ENCODE assay signal across 1 cellular context in the genomic region with DNA sequence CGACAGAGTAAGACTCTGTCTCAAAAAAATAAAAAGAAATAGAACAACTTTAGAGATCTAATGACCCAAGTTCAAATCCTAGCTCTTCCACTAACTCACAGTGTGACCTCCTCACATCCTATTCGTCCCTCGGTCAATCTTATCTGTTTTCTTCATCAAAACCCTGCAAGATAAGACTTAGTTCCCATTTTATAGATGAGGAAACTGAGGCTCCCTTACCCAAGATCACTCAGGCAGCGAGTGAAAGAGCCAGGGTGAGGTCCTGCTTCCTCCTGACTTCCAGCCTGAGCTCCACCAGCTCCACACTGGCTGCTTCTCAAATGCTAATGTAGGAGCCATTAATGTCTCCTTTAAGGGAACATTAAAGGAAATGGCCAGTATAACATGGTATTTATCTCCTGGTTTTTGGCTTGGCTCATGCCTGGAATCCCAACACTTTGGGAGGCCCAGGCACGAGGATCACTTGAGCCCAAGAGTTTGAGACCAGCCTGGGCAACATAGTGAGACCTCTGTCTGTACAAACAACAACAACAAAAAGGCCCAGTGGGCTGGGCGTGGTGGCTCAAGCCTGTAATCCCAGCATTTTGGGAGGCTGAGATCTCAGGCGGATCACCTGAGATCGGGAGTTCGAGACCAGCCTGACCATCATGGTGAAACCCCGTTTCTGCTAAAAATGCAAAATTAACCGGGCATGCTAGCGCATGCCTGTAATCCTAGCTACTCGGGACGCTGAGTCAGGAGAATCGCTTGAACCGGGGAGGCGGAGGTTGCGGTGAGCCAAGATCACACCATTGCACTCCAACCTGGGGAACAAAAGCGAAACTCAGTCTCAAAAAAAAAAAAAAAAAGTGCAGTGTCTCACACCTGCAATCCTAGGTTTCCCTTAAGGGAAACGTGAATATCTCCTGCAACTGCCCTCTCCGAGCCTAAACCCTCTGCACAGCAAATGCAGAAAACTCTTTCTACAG.
TF ChIP-seq lines count a peak whose summit lies in the region.

No MANE protein-coding gene starts in this region.

TF ChIP-seq in HCT116, 20 proteins besides CTCF, POLR2A, EP300 and RAD21:
- TF ChIP-seq, protein P1, sequence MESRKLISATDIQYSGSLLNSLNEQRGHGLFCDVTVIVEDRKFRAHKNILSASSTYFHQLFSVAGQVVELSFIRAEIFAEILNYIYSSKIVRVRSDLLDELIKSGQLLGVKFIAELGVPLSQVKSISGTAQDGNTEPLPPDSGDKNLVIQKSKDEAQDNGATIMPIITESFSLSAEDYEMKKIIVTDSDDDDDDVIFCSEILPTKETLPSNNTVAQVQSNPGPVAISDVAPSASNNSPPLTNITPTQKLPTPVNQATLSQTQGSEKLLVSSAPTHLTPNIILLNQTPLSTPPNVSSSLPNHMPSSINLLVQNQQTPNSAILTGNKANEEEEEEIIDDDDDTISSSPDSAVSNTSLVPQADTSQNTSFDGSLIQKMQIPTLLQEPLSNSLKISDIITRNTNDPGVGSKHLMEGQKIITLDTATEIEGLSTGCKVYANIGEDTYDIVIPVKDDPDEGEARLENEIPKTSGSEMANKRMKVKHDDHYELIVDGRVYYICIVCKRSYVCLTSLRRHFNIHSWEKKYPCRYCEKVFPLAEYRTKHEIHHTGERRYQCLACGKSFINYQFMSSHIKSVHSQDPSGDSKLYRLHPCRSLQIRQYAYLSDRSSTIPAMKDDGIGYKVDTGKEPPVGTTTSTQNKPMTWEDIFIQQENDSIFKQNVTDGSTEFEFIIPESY (IDR thresholded peaks at IDR 0.05; ENCODE audit: extremely low read depth, insufficient replicate concordance, low read length): no peak
- TF ChIP-seq EZH2phosphoT487 (IDR thresholded peaks at IDR 0.05; ENCODE audit: borderline replicate concordance) (no peak), SIN3A (IDR thresholded peaks at IDR 0.05; ENCODE audit: low read depth) (no peak), JUND (IDR thresholded peaks at IDR 0.05) (no peak), SRF (IDR thresholded peaks at IDR 0.05; ENCODE audit: low read depth) (no peak)
